Comparison of ENCODE assay signal across 1 cellular context in the genomic region with DNA sequence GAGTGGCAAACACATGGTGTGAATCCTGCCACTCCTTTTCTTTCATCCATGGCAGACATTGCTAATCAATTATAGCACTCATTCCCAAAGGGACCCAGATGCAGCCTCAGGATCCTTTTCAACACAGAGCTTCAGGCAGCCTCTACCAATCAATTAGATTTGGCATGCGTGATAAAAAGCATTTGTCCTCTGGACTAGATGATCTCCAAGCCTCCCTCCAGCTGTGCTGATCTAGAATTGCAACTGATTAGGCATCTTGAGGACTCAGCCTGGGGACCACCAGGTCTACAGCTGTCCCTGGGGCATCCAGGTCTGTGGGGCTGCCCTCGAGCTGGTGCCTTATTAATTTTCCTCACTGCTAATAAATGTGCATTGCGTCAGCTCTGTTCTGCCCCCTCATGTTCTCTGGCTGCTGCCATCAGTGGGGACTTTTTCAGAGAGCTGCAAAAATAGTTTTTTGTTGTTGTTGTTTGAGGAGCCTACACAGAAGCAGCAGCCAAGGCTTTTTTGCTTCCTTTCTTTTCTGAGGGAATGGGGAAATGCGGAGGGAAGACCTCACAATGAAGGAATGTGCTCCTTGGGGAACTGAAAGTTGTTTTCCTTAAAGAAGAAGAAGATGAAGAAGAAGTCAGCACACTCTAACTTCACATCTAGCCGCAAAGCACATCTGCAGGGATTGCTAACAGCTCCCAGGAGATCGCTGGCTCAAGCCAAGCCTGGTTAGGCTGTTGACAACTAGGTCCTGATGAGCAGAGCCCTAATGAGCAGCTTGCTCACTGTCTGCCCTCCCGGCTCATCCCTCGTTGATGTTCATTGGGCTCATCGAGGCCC.
TF ChIP-seq lines count a peak whose summit lies in the region.

No MANE protein-coding gene starts in this region.

TF ChIP-seq in A549, 52 proteins besides CTCF, POLR2A, EP300 and RAD21 (continued from another document):
- TF ChIP-seq, protein P1, sequence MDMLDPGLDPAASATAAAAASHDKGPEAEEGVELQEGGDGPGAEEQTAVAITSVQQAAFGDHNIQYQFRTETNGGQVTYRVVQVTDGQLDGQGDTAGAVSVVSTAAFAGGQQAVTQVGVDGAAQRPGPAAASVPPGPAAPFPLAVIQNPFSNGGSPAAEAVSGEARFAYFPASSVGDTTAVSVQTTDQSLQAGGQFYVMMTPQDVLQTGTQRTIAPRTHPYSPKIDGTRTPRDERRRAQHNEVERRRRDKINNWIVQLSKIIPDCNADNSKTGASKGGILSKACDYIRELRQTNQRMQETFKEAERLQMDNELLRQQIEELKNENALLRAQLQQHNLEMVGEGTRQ (IDR thresholded peaks at IDR 0.05): no peak
- TF ChIP-seq NR3C1 (IDR thresholded peaks at IDR 0.05) (no peak), JUN (IDR thresholded peaks at IDR 0.05) (no peak), PHF8 (IDR thresholded peaks at IDR 0.05; ENCODE audit: borderline replicate concordance, low read depth) (no peak), MAZ (IDR thresholded peaks at IDR 0.05; ENCODE audit: borderline replicate concordance, low read depth, low read length) (no peak), EHF (CRISPR knock-in tag; IDR thresholded peaks at IDR 0.05) (no peak), ZNF302 (CRISPR knock-in tag; IDR thresholded peaks at IDR 0.05) (no peak), PBX3 (IDR thresholded peaks at IDR 0.05) (no peak), ZC3H11A (IDR thresholded peaks at IDR 0.05) (no peak), FOSL2 (IDR thresholded peaks at IDR 0.05) (no peak), FOSL2 (CRISPR knock-in tag; IDR thresholded peaks at IDR 0.05) (no peak), RCOR1 (IDR thresholded peaks at IDR 0.05; ENCODE audit: low read depth, low read length) (no peak)
